1 cellular context compared by ENCODE assay signal in the genomic region with DNA sequence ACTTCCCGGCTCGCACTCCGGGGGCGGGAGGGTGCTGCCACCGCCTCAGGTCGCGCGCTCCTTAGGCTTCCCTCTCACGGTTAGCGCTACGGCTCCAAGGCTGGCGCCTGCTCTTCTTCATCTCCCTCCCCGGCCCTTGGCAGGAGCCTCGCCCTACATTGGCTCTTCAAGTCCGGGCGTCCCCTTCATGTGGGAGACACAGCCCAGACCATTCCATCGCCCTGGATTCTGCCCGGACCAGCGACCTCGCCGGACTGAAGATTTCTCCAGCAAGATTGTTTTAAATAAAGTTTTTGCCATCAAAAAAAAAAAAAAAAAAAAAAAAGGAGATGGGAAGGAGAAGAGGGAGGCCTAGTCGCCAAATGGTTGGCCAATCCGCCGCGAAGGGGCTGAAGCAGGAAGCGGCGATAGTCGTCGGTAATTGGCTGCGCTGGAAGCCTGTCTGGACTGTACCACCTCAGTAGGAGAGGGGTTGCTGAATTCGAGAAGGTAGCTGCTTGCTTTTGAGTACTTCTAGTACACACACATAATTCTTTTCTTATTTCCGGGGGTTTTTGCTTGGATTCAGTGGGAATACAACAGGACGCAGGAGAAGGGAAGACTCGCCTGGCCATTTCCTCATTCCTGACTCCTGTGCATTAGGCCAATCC.
TF ChIP-seq lines count a peak whose summit lies in the region.

No MANE protein-coding gene starts in this region.

TF ChIP-seq in GM23338, 12 proteins besides CTCF, POLR2A, EP300 and RAD21:
- TF ChIP-seq ZNF114 (CRISPR knock-in tag; IDR thresholded peaks at IDR 0.05) (no peak), POLR2AphosphoS5 (IDR thresholded peaks at IDR 0.05; ENCODE audit: low read depth) (peak; percentile 68), NANOG (IDR thresholded peaks at IDR 0.05; ENCODE audit: borderline replicate concordance) (no peak)
- TF ChIP-seq, protein P1, sequence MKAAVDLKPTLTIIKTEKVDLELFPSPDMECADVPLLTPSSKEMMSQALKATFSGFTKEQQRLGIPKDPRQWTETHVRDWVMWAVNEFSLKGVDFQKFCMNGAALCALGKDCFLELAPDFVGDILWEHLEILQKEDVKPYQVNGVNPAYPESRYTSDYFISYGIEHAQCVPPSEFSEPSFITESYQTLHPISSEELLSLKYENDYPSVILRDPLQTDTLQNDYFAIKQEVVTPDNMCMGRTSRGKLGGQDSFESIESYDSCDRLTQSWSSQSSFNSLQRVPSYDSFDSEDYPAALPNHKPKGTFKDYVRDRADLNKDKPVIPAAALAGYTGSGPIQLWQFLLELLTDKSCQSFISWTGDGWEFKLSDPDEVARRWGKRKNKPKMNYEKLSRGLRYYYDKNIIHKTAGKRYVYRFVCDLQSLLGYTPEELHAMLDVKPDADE (IDR thresholded peaks at IDR 0.05): peak; percentile 51; the same call in 1 of the 2 replicates
- TF ChIP-seq, protein P2, sequence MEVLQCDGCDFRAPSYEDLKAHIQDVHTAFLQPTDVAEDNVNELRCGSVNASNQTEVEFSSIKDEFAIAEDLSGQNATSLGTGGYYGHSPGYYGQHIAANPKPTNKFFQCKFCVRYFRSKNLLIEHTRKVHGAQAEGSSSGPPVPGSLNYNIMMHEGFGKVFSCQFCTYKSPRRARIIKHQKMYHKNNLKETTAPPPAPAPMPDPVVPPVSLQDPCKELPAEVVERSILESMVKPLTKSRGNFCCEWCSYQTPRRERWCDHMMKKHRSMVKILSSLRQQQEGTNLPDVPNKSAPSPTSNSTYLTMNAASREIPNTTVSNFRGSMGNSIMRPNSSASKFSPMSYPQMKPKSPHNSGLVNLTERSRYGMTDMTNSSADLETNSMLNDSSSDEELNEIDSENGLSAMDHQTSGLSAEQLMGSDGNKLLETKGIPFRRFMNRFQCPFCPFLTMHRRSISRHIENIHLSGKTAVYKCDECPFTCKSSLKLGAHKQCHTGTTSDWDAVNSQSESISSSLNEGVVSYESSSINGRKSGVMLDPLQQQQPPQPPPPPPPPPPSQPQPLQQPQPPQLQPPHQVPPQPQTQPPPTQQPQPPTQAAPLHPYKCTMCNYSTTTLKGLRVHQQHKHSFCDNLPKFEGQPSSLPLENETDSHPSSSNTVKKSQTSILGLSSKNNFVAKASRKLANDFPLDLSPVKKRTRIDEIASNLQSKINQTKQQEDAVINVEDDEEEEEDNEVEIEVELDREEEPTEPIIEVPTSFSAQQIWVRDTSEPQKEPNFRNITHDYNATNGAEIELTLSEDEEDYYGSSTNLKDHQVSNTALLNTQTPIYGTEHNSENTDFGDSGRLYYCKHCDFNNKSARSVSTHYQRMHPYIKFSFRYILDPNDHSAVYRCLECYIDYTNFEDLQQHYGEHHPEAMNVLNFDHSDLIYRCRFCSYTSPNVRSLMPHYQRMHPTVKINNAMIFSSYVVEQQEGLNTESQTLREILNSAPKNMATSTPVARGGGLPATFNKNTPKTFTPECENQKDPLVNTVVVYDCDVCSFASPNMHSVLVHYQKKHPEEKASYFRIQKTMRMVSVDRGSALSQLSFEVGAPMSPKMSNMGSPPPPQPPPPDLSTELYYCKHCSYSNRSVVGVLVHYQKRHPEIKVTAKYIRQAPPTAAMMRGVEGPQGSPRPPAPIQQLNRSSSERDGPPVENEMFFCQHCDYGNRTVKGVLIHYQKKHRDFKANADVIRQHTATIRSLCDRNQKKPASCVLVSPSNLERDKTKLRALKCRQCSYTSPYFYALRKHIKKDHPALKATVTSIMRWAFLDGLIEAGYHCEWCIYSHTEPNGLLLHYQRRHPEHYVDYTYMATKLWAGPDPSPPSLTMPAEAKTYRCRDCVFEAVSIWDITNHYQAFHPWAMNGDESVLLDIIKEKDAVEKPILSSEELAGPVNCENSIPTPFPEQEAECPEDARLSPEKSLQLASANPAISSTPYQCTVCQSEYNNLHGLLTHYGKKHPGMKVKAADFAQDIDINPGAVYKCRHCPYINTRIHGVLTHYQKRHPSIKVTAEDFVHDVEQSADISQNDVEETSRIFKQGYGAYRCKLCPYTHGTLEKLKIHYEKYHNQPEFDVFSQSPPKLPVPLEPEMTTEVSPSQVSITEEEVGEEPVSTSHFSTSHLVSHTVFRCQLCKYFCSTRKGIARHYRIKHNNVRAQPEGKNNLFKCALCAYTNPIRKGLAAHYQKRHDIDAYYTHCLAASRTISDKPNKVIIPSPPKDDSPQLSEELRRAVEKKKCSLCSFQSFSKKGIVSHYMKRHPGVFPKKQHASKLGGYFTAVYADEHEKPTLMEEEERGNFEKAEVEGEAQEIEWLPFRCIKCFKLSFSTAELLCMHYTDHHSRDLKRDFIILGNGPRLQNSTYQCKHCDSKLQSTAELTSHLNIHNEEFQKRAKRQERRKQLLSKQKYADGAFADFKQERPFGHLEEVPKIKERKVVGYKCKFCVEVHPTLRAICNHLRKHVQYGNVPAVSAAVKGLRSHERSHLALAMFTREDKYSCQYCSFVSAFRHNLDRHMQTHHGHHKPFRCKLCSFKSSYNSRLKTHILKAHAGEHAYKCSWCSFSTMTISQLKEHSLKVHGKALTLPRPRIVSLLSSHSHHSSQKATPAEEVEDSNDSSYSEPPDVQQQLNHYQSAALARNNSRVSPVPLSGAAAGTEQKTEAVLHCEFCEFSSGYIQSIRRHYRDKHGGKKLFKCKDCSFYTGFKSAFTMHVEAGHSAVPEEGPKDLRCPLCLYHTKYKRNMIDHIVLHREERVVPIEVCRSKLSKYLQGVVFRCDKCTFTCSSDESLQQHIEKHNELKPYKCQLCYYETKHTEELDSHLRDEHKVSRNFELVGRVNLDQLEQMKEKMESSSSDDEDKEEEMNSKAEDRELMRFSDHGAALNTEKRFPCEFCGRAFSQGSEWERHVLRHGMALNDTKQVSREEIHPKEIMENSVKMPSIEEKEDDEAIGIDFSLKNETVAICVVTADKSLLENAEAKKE (CRISPR knock-in tag; IDR thresholded peaks at IDR 0.05): no peak
